ENCODE assay signal across 9 cellular contexts in the genomic region with DNA sequence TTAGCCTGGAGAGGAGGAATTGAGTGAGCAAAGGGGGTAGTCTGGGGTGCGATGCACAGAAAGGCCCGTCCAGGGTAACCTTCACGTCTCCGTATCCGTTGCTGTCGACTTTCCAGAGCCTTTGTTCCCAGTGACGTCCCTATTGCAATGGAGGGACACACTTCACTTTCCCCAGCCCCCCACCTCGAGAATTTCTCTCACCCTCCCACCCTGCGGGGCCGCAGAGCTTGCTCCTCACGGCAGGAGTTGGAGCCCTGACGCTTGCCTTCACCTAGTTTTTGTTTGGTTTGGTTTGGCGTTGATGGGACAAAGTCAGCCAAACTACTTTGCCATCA. TPM values are rescaled to one million over a fixed set of nuclear protein-coding genes. Genes with fewer than 3 reads are reported as not detected.
A peak's percentile ranks its signal among the peaks of the same experiment; 100 is the strongest.
DNase-seq lines count a peak whose midpoint lies in the region; ATAC-seq and TF ChIP-seq lines count a peak whose summit lies in the region.
"Had no signal": no experiment of that assay in that cellular context is flagged by ENCODE, and none has a peak within 500 bp of the region (broad histone marks: within the 10 kb centered on the region; RNA-seq: fewer than 3 reads in every experiment).

No MANE protein-coding gene starts in this region.

- no peaks in the 10 kb centered on the region for H3K9me2 ChIP-seq in OCI-LY7 (ENCODE audit: insufficient read depth, low read length)

- H4K20me1 ChIP-seq in OCI-LY7 (ENCODE audit: insufficient read depth, low read length) (no peaks in the 10 kb centered on the region), osteoblast (ENCODE audit: insufficient read depth, low read length) (no peaks in the 10 kb centered on the region)

- H3K27me3 ChIP-seq in osteoblast (ENCODE audit: insufficient read depth, low read length): no peaks in the 10 kb centered on the region

- BruUV-seq in OCI-LY7 (replicated peaks; lab: Mats Ljungman, UMichigan): no TSS peak

- H3K9me3 ChIP-seq in OCI-LY7 (ENCODE audit: low read length): no peaks in the 10 kb centered on the region
- H3K9me3 ChIP-seq in osteoblast (ENCODE audit: low read depth, low read length): no peaks in the 10 kb centered on the region

- no peak overlapping the region for H2AFZ ChIP-seq in OCI-LY7 (ENCODE audit: low read length)
- H2AFZ ChIP-seq in osteoblast (ENCODE audit: low read length): peak overlapping the region; percentile 93

- TF ChIP-seq CTCF in CD14-positive monocyte (IDR thresholded peaks at IDR 0.05) (no peak), OCI-LY7 (conservative IDR thresholded peaks at IDR 0.05; ENCODE audit: low read length) (no peak), fibroblast of mammary gland (conservative IDR thresholded peaks at IDR 0.05; ENCODE audit: control insufficient read depth, insufficient read depth, low read depth, low read length) (no peak), osteoblast (IDR thresholded peaks at IDR 0.05; ENCODE audit: extremely low read depth, low read depth, low read length) (no peak)

- DNase-seq in CD14-positive monocyte (ENCODE audit: low spot score) (no peak), OCI-LY7 (ENCODE audit: low spot score) (no peak), fibroblast of mammary gland (ENCODE audit: low read depth) (no peak), osteoblast (ENCODE audit: insufficient read length, low spot score, missing footprints) (peak; percentile 6), NCI-H2171 treated with DMSO at 0.1 percent for 48 hours (lab: John Stamatoyannopoulos, UW) (no peak), HUDEP-2 (lab: John Stamatoyannopoulos, UW; ENCODE audit: unreplicated experiment in 76 of 76) (no peak)
- DNase-seq: DMS79 had no signal

- H3K4me3 ChIP-seq in OCI-LY7 (ENCODE audit: low read depth, low read length, poor library complexity, severe bottlenecking) (no peak overlapping the region), fibroblast of mammary gland (ENCODE audit: control insufficient read depth, low read depth, low read length) (peak overlapping the region; percentile 63), osteoblast (ENCODE audit: insufficient read depth, low read length) (peak overlapping the region; percentile 83)

- POLR2A ChIA-PET in OCI-LY7 (lab: Charles Lee): no interaction called here

- H3K79me2 ChIP-seq in OCI-LY7 (ENCODE audit: insufficient read depth, low read depth, low read length): no peaks in the 10 kb centered on the region
- peaks cover 14% of the 10 kb centered on the region for H3K79me2 ChIP-seq in osteoblast (ENCODE audit: insufficient read depth, low read length)

- H3K4me2 ChIP-seq in OCI-LY7 (ENCODE audit: low read length) (peak overlapping the region; percentile 49; the same call in 1 of the 2 replicates), osteoblast (ENCODE audit: insufficient read depth, low read length) (peak overlapping the region; percentile 85)

- H3K27ac ChIP-seq in OCI-LY7 (ENCODE audit: low read depth, low read length, poor library complexity, severe bottlenecking) (no peak overlapping the region), osteoblast (ENCODE audit: low read depth, low read length) (no peak overlapping the region)

- CTCF ChIA-PET in OCI-LY7 (lab: Charles Lee; ENCODE audit: unreplicated experiment): no interaction called here

- H3K9me3 Mint-ChIP-seq in CD14-positive monocyte: peaks cover 0 to 12% (median 5%) of the 10 kb centered on the region in 7 donors

- H3K36me3 Mint-ChIP-seq in CD14-positive monocyte: peaks cover 0 to 2% of the 10 kb centered on the region in 2 donors

- no peak overlapping the region for H3K27ac Mint-ChIP-seq in CD14-positive monocyte

- ATAC-seq in GM21619 (IDR thresholded peaks at IDR 0.05; ENCODE audit: unreplicated experiment) (no peak), GM21737 (IDR thresholded peaks at IDR 0.05; ENCODE audit: unreplicated experiment) (no peak)

- peaks cover 9% of the 10 kb centered on the region for H3K4me1 Mint-ChIP-seq in CD14-positive monocyte

- H3K36me3 ChIP-seq in OCI-LY7 (ENCODE audit: insufficient read depth, low read length) (no peaks in the 10 kb centered on the region; the same call in 1 of the 2 replicates), osteoblast (ENCODE audit: insufficient read depth, low read length) (no peaks in the 10 kb centered on the region)

- peaks cover 56 to 75% (median 61%) of the 10 kb centered on the region in 3 donors for H3K27me3 Mint-ChIP-seq in CD14-positive monocyte (ENCODE audit: low read depth in 3 of 3)

- H3K4me1 ChIP-seq in OCI-LY7 (ENCODE audit: insufficient read depth, low read length, poor library complexity, severe bottlenecking) (no peaks in the 10 kb centered on the region), osteoblast (ENCODE audit: insufficient read depth, low read length) (peaks cover 44% of the 10 kb centered on the region)

- intact Hi-C loops in CD14-positive monocyte (cut with micrococcal nuclease) (no loop called here), OCI-LY7 (cut with micrococcal nuclease; ENCODE audit: unreplicated experiment) (no loop called here)

- peak overlapping the region; percentile 59 to 80 for H3K4me3 Mint-ChIP-seq in CD14-positive monocyte

RNA-seq across cellular contexts. Expression of a gene that starts 0.6 kb away (rescaled TPM):
- not detected for polyA plus RNA-seq in CD14-positive monocyte
- total RNA-seq in OCI-LY7 (2014; rRNA removed; shearing (Covaris generic)): 0.05 TPM in 1 of 2 replicates, not detected in the other
- 0.20 and 0.74 TPM in 2 replicates for total RNA-seq in OCI-LY7 (2022)
- 17.1 and 19.5 TPM in 2 replicates for total RNA-seq in osteoblast

Comparison
In these comparisons a context has a peak if more than half of its experiments do, and no peak if none do; other contexts are left out.
1. RNA of a gene that starts 0.6 kb away (total RNA-seq): 17.1 to 19.5 TPM in osteoblast; 0.05 to 0.74 TPM in OCI-LY7; every median in the first group is over 10 times any median in the second.